8 cellular contexts compared by ENCODE assay signal in genomic region chr10:12068467-12069269, GRCh38. TPM values are rescaled to one million over a fixed set of nuclear protein-coding genes. Genes with fewer than 3 reads are reported as not detected.
DNase-seq lines count a peak whose midpoint lies in the region; ATAC-seq and TF ChIP-seq lines count a peak whose summit lies in the region.

A gene with protein sequence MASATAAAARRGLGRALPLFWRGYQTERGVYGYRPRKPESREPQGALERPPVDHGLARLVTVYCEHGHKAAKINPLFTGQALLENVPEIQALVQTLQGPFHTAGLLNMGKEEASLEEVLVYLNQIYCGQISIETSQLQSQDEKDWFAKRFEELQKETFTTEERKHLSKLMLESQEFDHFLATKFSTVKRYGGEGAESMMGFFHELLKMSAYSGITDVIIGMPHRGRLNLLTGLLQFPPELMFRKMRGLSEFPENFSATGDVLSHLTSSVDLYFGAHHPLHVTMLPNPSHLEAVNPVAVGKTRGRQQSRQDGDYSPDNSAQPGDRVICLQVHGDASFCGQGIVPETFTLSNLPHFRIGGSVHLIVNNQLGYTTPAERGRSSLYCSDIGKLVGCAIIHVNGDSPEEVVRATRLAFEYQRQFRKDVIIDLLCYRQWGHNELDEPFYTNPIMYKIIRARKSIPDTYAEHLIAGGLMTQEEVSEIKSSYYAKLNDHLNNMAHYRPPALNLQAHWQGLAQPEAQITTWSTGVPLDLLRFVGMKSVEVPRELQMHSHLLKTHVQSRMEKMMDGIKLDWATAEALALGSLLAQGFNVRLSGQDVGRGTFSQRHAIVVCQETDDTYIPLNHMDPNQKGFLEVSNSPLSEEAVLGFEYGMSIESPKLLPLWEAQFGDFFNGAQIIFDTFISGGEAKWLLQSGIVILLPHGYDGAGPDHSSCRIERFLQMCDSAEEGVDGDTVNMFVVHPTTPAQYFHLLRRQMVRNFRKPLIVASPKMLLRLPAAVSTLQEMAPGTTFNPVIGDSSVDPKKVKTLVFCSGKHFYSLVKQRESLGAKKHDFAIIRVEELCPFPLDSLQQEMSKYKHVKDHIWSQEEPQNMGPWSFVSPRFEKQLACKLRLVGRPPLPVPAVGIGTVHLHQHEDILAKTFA (plus strand): TSS chr10:12068954. CDS start chr10:12069034, 80 bp downstream.

- H3K4me1 Mint-ChIP-seq in WTC11 (peaks cover 18% of the 10 kb centered on the region), immature natural killer cell (peaks cover 18 to 20% of the 10 kb centered on the region in 2 donors)

- intact Hi-C loops in spleen (cut with DNase I; ENCODE audit: low total_unique reads), result no loop called here

- H3K4me1 ChIP-seq in spleen, result peaks cover 11 to 52% (median 24%) of the 10 kb centered on the region in 6 donors

- peaks cover 0 to 11% (median 0%) of the 10 kb centered on the region in 6 donors for H3K36me3 ChIP-seq in spleen

- TF ChIP-seq CTCF in AG09309 (IDR thresholded peaks at IDR 0.05; ENCODE audit: control insufficient read depth, insufficient read depth, low read depth, low read length, missing control alignments) (peak; percentile 28), WTC11 (IDR thresholded peaks at IDR 0.05) (no peak), spleen (IDR thresholded peaks at IDR 0.05 in 8 of 11, conservative IDR thresholded peaks at IDR 0.05 in 3 of 11) (peak; percentile 59 to 92 (median 74))

- TF ChIP-seq POLR2A in spleen (IDR thresholded peaks at IDR 0.05), result peak in 1 of 3 donors; percentile 39

- H3K27ac ChIP-seq in caudate nucleus (ENCODE audit: low read depth, low read length) (peak within 1 kb of the TSS; percentile 77), spleen (peak within 1 kb of the TSS; percentile 74 to 97 (median 92))

- no peaks in the 10 kb centered on the region for H3K36me3 Mint-ChIP-seq in WTC11
- H3K36me3 Mint-ChIP-seq in immature natural killer cell, result no peaks in the 10 kb centered on the region

- DNase-seq in AG09309 (ENCODE audit: low read depth) (peak; percentile 82), NCI-H226 (peak; percentile 96), WTC11 (ENCODE audit: low spot score) (peak; percentile 100), caudate nucleus (lab: John Stamatoyannopoulos, UW) (peak; percentile 74 to 99 (median 96)), immature natural killer cell (peak; percentile 97 to 99 (median 98)), spleen (peak; percentile 100)

- POLR2A ChIA-PET in WTC11 (lab: Charles Lee), result interaction anchor here (0.6 to 1.4 kb wide), 5 partner anchors 26 to 127 kb away, joined by 3 to 10 read pairs (median 5); partner anchors contain the start of genes CDC123, NUDT5 and UPF2

- CTCF ChIA-PET in WTC11 (lab: Charles Lee), result interaction anchor here (0.6 kb wide), 2 partner anchors 55 to 82 kb away, joined by 3 read pairs; no protein-coding TSS in a partner anchor

- H3K9me3 Mint-ChIP-seq in WTC11 (no peaks in the 10 kb centered on the region), immature natural killer cell (no peaks in the 10 kb centered on the region)

- no peaks in the 10 kb centered on the region for H3K9me3 ChIP-seq in spleen

- WGBS in spleen, 5 donors, result 4 to 6% (median 5%) methylated on average over 44 to 66 of the region's 66 CpGs

- no peaks in the 10 kb centered on the region for H3K27me3 ChIP-seq in spleen (replicated peaks in 1 of 7)

- no peaks in the 10 kb centered on the region for H3K27me3 Mint-ChIP-seq in WTC11 (ENCODE audit: low read depth)
- peaks cover 0 to 7% (median 3%) of the 10 kb centered on the region in 3 donors for H3K27me3 Mint-ChIP-seq in immature natural killer cell (ENCODE audit: low read depth in 3 of 3)

- H3K4me3 Mint-ChIP-seq in WTC11, result peak within 1 kb of the TSS; percentile 83
- peak within 1 kb of the TSS; percentile 84 to 95 (median 89) for H3K4me3 Mint-ChIP-seq in immature natural killer cell

- ATAC-seq in GM18909 (IDR thresholded peaks at IDR 0.05; ENCODE audit: poor library complexity, unreplicated experiment) (peak; percentile 97), HG03175 (IDR thresholded peaks at IDR 0.05; ENCODE audit: unreplicated experiment) (peak; percentile 98), WTC11 (peak; percentile 98)

- H3K27ac Mint-ChIP-seq in WTC11 (peak within 1 kb of the TSS; percentile 98), immature natural killer cell (peak within 1 kb of the TSS; percentile 90 to 95 (median 94))

- H3K4me3 ChIP-seq in AG09309 (ENCODE audit: control insufficient read depth, low read depth, low read length) (peak within 1 kb of the TSS; percentile 97), spleen (peak within 1 kb of the TSS; percentile 58 to 98 (median 95))

TF ChIP-seq in WTC11, 78 proteins besides CTCF, POLR2A, EP300 and RAD21 (continues in another document):
- peak; percentile 42; the same call in 1 of the 2 replicates for TF ChIP-seq ZNF423 (CRISPR knock-in tag; IDR thresholded peaks at IDR 0.05)
- TF ChIP-seq NFYB (CRISPR knock-in tag; conservative IDR thresholded peaks at IDR 0.05; ENCODE audit: low read depth), result peak; percentile 89
- TF ChIP-seq FOXP4 (CRISPR knock-in tag; IDR thresholded peaks at IDR 0.05), result peak; percentile 66; the same call in 1 of the 2 replicates
- TF ChIP-seq ZNF281 (CRISPR knock-in tag; IDR thresholded peaks at IDR 0.05), result 0 out of 2 replicates have a peak, but pooled peaks have one; percentile 22
- TF ChIP-seq ETV6 (CRISPR knock-in tag; IDR thresholded peaks at IDR 0.05), result 0 out of 2 replicates have a peak, but pooled peaks have one; percentile 41
- TF ChIP-seq ZNF232 (CRISPR knock-in tag; IDR thresholded peaks at IDR 0.05), result 0 out of 2 replicates have a peak, but pooled peaks have one; percentile 46
- no peak for TF ChIP-seq PREB (CRISPR knock-in tag; IDR thresholded peaks at IDR 0.05; ENCODE audit: borderline replicate concordance)
- TF ChIP-seq E2F4 (CRISPR knock-in tag; IDR thresholded peaks at IDR 0.05; ENCODE audit: borderline replicate concordance, low read depth), result 0 out of 2 replicates have a peak, but pooled peaks have one; percentile 25
- TF ChIP-seq FOXK1 (CRISPR knock-in tag; IDR thresholded peaks at IDR 0.05), result peak; percentile 77
- TF ChIP-seq SP1 (CRISPR knock-in tag; conservative IDR thresholded peaks at IDR 0.05), result peak; percentile 89
- no peak for TF ChIP-seq JAZF1 (CRISPR knock-in tag; IDR thresholded peaks at IDR 0.05)
- TF ChIP-seq ESRRA (CRISPR knock-in tag; IDR thresholded peaks at IDR 0.05; ENCODE audit: borderline replicate concordance), result 0 out of 2 replicates have a peak, but pooled peaks have one; percentile 32

RNA-seq across cellular contexts. Expression of the gene that starts here (rescaled TPM):
- total RNA-seq in WTC11 (2021) (57.9 to 70.6 TPM (median 66.3 TPM) in 3 replicates), spleen (10 to 100 TPM; 21.5 to 36.6 (median 29.6) TPM)
- polyA plus RNA-seq in immature natural killer cell (1 to 10 TPM; 5.0 to 9.1 (median 7.8) TPM), spleen (1 to 10 TPM; 7.4 to 8.6 (median 8.0) TPM)

Comparison
In these comparisons a context has a peak if more than half of its experiments do, and no peak if none do; other contexts are left out.
1. Peak in every context shown above with its lines: DNase-seq, ATAC-seq, H3K4me3 ChIP-seq and H3K27ac ChIP-seq.